In genomic region chr9:100919526-100919925, GRCh38 we compare ENCODE assay signal across 16 cellular contexts.
DNase-seq lines count a peak whose midpoint lies in the region; ATAC-seq and TF ChIP-seq lines count a peak whose summit lies in the region.
"Had no signal": no experiment of that assay in that cellular context is flagged by ENCODE, and none has a peak within 500 bp of the region (broad histone marks: within the 10 kb centered on the region; RNA-seq: fewer than 3 reads in every experiment).

No MANE protein-coding gene starts in this region.

- 73 to 94% methylated on average over 3 of the region's 3 CpGs for WGBS in esophagus squamous epithelium, 2 donors

- no peak for TF ChIP-seq CTCF in esophagus squamous epithelium (IDR thresholded peaks at IDR 0.05)

- intact Hi-C loops in esophagus squamous epithelium (cut with DNase I), result no loop called here

- H3K27ac ChIP-seq in esophagus squamous epithelium, result no peak overlapping the region
- H3K27ac ChIP-seq: BLaER1 treated with 17β-estradiol and CSF1 and Interleukin-3, amounts not matched to agents 10 nM and 100 nM; C4-2B had no signal

- TF ChIP-seq POLR2A in esophagus squamous epithelium (IDR thresholded peaks at IDR 0.05), result no peak

- H3K36me3 ChIP-seq in esophagus squamous epithelium, result no peaks in the 10 kb centered on the region
- H3K36me3 ChIP-seq: BLaER1 treated with 17β-estradiol and CSF1 and Interleukin-3, amounts not matched to agents 10 nM and 100 nM had no signal

- no peak overlapping the region for H3K4me3 ChIP-seq in esophagus squamous epithelium
- H3K4me3 ChIP-seq: BLaER1 treated with 17β-estradiol and CSF1 and Interleukin-3, amounts not matched to agents 10 nM and 100 nM had no signal

- H3K9me3 ChIP-seq in esophagus squamous epithelium, result no peaks in the 10 kb centered on the region
- H3K9me3 ChIP-seq: Caco-2 had no signal

- H3K4me1 ChIP-seq in esophagus squamous epithelium, result no peaks in the 10 kb centered on the region
- H3K4me1 ChIP-seq: Caco-2 had no signal

- peak; percentile 38 for DNase-seq in NCI-H2171 treated with DMSO at 0.1 percent for 48 hours (lab: John Stamatoyannopoulos, UW)
- DNase-seq in NCI-H2171 (lab: John Stamatoyannopoulos, UW), result no peak
- DNase-seq in NCI-H446 treated with DMSO at 0.1 percent for 48 hours (lab: John Stamatoyannopoulos, UW), result peak; percentile 13
- peak; percentile 49 for DNase-seq in putamen (ENCODE audit: low spot score)
- no peak for DNase-seq in esophagus squamous epithelium (lab: John Stamatoyannopoulos, UW)
- DNase-seq: 8988T; ACHN; Caco-2; Calu3; CD4-positive, alpha-beta T cell; CD8-positive, alpha-beta T cell; DMS79 treated with DMSO at 0.1 percent for 48 hours; GF-D8 had no signal

- no peaks in the 10 kb centered on the region for H3K27me3 ChIP-seq in esophagus squamous epithelium
- H3K27me3 ChIP-seq: BLaER1 treated with 17β-estradiol and CSF1 and Interleukin-3, amounts not matched to agents 10 nM and 100 nM had no signal

- ATAC-seq in GM21528 (IDR thresholded peaks at IDR 0.05; ENCODE audit: low FRiP score, unreplicated experiment), result no peak
- ATAC-seq: CD8-positive, alpha-beta T cell had no signal

Comparison
In these comparisons a context has a peak if more than half of its experiments do, and no peak if none do; other contexts are left out.
1. DNase-seq: peak in NCI-H2171 treated with DMSO at 0.1 percent for 48 hours (single experiment), NCI-H446 treated with DMSO at 0.1 percent for 48 hours (single experiment) and putamen (single experiment); none in NCI-H2171 (single experiment) and esophagus squamous epithelium (single experiment).